ENCODE assay signal across 1 cellular context in the genomic region with DNA sequence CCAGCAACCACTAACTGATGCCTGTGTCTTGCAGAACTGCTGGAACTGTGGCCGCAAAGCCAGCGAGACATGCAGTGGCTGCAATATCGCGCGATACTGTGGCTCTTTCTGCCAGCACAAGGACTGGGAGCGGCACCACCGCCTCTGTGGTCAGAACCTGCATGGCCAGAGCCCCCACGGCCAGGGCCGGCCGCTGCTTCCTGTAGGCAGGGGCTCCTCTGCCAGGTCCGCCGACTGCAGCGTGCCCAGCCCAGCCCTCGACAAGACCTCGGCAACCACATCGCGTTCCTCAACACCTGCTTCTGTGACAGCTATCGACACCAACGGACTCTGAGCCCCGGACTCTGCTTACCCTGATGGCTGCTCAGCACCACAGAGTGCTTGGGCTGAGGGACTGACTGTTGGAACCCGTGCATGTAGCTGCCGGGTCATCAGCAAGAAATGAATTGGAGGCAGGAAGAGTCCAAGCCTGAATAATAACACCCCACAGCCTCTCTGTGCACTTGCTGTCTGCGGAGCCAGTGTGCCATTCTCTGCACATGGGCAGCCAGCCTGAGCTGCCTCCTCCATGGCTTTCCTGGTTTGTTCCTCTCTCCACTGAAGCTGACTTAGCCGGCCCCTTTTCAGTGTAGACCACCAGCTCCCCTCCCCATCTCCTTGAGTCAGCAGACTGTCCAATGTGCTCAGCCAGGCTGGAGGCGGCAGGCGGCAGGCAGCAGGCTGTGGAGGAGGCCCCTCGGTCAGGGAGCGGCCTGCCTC.
A peak's percentile ranks its signal among the peaks of the same experiment; 100 is the strongest.
TF ChIP-seq lines count a peak whose summit lies in the region.

No MANE protein-coding gene starts in this region.

TF ChIP-seq in HepG2, 621 proteins besides CTCF, POLR2A, EP300 and RAD21 (continued from another document and continues in another):
- TF ChIP-seq UBTF (CRISPR knock-in tag; IDR thresholded peaks at IDR 0.05) (no peak), FOXK2 (IDR thresholded peaks at IDR 0.05) (no peak), HBP1 (CRISPR knock-in tag; IDR thresholded peaks at IDR 0.05; ENCODE audit: low read depth) (no peak), ZNF768 (CRISPR knock-in tag; IDR thresholded peaks at IDR 0.05) (peak; percentile 22; the same call in 1 of the 2 replicates), SOX6 (IDR thresholded peaks at IDR 0.05) (no peak), SOX6 (CRISPR knock-in tag; IDR thresholded peaks at IDR 0.05) (no peak), TMF1 (CRISPR knock-in tag; IDR thresholded peaks at IDR 0.05; ENCODE audit: low read depth) (no peak), MYC (CRISPR knock-in tag; IDR thresholded peaks at IDR 0.05; ENCODE audit: borderline replicate concordance) (0 out of 2 replicates have a peak, but pooled peaks have one; percentile 18), ATF2 (CRISPR knock-in tag; IDR thresholded peaks at IDR 0.05) (no peak), ZBTB38 (CRISPR knock-in tag; IDR thresholded peaks at IDR 0.05) (0 out of 2 replicates have a peak, but pooled peaks have one; percentile 33), SAFB2 (CRISPR knock-in tag; IDR thresholded peaks at IDR 0.05; ENCODE audit: borderline replicate concordance, low read depth) (no peak), HNF4A (CRISPR knock-in tag; IDR thresholded peaks at IDR 0.05) (no peak), SSRP1 (CRISPR knock-in tag; IDR thresholded peaks at IDR 0.05) (no peak), ZNF709 (CRISPR knock-in tag; IDR thresholded peaks at IDR 0.05) (no peak), IKZF4 (CRISPR knock-in tag; IDR thresholded peaks at IDR 0.05; ENCODE audit: borderline replicate concordance, low read depth, not compliant biosample characterization) (no peak), ZNF432 (CRISPR knock-in tag; IDR thresholded peaks at IDR 0.05; ENCODE audit: borderline replicate concordance) (no peak), SNAPC5 (CRISPR knock-in tag; IDR thresholded peaks at IDR 0.05; ENCODE audit: borderline replicate concordance) (no peak), KDM3A (CRISPR knock-in tag; IDR thresholded peaks at IDR 0.05; ENCODE audit: low read depth) (no peak), SKIL (CRISPR knock-in tag; IDR thresholded peaks at IDR 0.05; ENCODE audit: borderline replicate concordance) (no peak), SP2 (CRISPR knock-in tag; IDR thresholded peaks at IDR 0.05) (no peak), ARID5B (CRISPR knock-in tag; IDR thresholded peaks at IDR 0.05) (no peak), KDM1A (CRISPR knock-in tag; IDR thresholded peaks at IDR 0.05) (no peak), EEA1 (CRISPR knock-in tag; IDR thresholded peaks at IDR 0.05; ENCODE audit: borderline replicate concordance) (0 out of 2 replicates have a peak, but pooled peaks have one; percentile 36), ETV6 (CRISPR knock-in tag; conservative IDR thresholded peaks at IDR 0.05) (no peak), ZZZ3 (CRISPR knock-in tag; IDR thresholded peaks at IDR 0.05; ENCODE audit: borderline replicate concordance) (no peak), ZSCAN22 (CRISPR knock-in tag; IDR thresholded peaks at IDR 0.05) (no peak), ZBTB33 (CRISPR knock-in tag; IDR thresholded peaks at IDR 0.05) (no peak), RNF2 (conservative IDR thresholded peaks at IDR 0.05; ENCODE audit: low read depth) (no peak), ZIK1 (CRISPR knock-in tag; IDR thresholded peaks at IDR 0.05; ENCODE audit: borderline replicate concordance, low read depth) (no peak), CEBPZ (IDR thresholded peaks at IDR 0.05; ENCODE audit: low read length) (no peak), HNRNPLL (IDR thresholded peaks at IDR 0.05; ENCODE audit: low read depth, low read length, poor library complexity, severe bottlenecking) (peak; percentile 25), NCOR1 (IDR thresholded peaks at IDR 0.05; ENCODE audit: borderline replicate concordance, low read length) (no peak), KDM5B (CRISPR knock-in tag; IDR thresholded peaks at IDR 0.05; ENCODE audit: borderline replicate concordance) (no peak), ZNF775 (CRISPR knock-in tag; IDR thresholded peaks at IDR 0.05; ENCODE audit: borderline replicate concordance) (no peak), GTF3A (CRISPR knock-in tag; conservative IDR thresholded peaks at IDR 0.05) (no peak)
- TF ChIP-seq, protein P1, sequence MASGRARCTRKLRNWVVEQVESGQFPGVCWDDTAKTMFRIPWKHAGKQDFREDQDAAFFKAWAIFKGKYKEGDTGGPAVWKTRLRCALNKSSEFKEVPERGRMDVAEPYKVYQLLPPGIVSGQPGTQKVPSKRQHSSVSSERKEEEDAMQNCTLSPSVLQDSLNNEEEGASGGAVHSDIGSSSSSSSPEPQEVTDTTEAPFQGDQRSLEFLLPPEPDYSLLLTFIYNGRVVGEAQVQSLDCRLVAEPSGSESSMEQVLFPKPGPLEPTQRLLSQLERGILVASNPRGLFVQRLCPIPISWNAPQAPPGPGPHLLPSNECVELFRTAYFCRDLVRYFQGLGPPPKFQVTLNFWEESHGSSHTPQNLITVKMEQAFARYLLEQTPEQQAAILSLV (CRISPR knock-in tag; IDR thresholded peaks at IDR 0.05; ENCODE audit: borderline replicate concordance), result no peak
- TF ChIP-seq, protein P2, sequence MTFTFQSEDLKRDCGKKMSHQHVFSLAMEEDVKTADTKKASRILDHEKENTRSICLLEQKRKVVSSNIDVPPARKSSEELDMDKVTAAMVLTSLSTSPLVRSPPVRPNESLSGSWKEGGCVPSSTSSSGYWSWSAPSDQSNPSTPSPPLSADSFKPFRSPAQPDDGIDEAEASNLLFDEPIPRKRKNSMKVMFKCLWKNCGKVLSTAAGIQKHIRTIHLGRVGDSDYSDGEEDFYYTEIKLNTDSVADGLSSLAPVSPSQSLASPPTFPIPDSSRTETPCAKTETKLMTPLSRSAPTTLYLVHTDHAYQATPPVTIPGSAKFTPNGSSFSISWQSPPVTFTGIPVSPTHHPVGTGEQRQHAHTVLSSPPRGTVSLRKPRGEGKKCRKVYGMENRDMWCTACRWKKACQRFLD (CRISPR knock-in tag; IDR thresholded peaks at IDR 0.05; ENCODE audit: borderline replicate concordance), result 0 out of 2 replicates have a peak, but pooled peaks have one; percentile 28
